ENCODE assay signal across 18 cellular contexts in genomic region chr3:52401551-52401950, GRCh38. TPM values are rescaled to one million over a fixed set of nuclear protein-coding genes. Genes with fewer than 3 reads are reported as not detected.
"Had no signal": no experiment of that assay in that cellular context is flagged by ENCODE, and none has a peak within 500 bp of the region (broad histone marks: within the 10 kb centered on the region; RNA-seq: fewer than 3 reads in every experiment).

No MANE protein-coding gene starts in this region.

- H3K27ac Mint-ChIP-seq: activated CD4-positive, alpha-beta memory T cell treated with anti-CD3 and anti-CD28 coated beads, Interleukin-2, amount 10 ng/mL, durations not matched to agents 7 days and 5 days; T-helper 1 cell treated with Interleukin-12 subunit alpha and Interleukin-12 subunit beta and Interleukin-4 antibody, amounts not matched to agents 30 μg/mL and 1 μg/mL, for 36 hours; WTC11 had no signal

- H3K9me3 ChIP-seq: transverse colon had no signal

- H3K27me3 ChIP-seq: transverse colon had no signal

- ATAC-seq: effector memory CD8-positive, alpha-beta T cell; WTC11 had no signal

- DNase-seq: activated CD4-positive, alpha-beta memory T cell treated with anti-CD3 and anti-CD28 coated beads, Interleukin-2, amount 10 ng/mL, durations not matched to agents 7 days and 5 days; activated CD4-positive, alpha-beta T cell treated with anti-CD3 and anti-CD28 coated beads for 4 hours; anterior cingulate cortex; cerebellar nuclear complex; dermis blood vessel endothelial cell; effector memory CD8-positive, alpha-beta T cell; foreskin melanocyte; immature natural killer cell; mammary epithelial cell; naive B cell; stimulated activated CD4-positive, alpha-beta T cell treated with anti-CD3 and anti-CD28 coated beads, Interleukin-15, amount 100 ng/mL, for 24 hours; stimulated activated CD4-positive, alpha-beta T cell treated with anti-CD3 and anti-CD28 coated beads, Interleukin-4, amount 100 ng/mL, for 1 hour; stimulated activated naive CD4-positive, alpha-beta T cell treated with Interleukin-2 at 50 U/mL for 16 hours; substantia nigra; transverse colon had no signal

- H3K4me1 Mint-ChIP-seq: activated CD4-positive, alpha-beta memory T cell treated with anti-CD3 and anti-CD28 coated beads, Interleukin-2, amount 10 ng/mL, durations not matched to agents 7 days and 5 days; naive B cell; WTC11 had no signal

- H3K4me1 ChIP-seq: parathyroid adenoma had no signal

- H3K4me3 Mint-ChIP-seq: activated CD4-positive, alpha-beta memory T cell treated with anti-CD3 and anti-CD28 coated beads, Interleukin-2, amount 10 ng/mL, durations not matched to agents 7 days and 5 days; effector memory CD8-positive, alpha-beta T cell; immature natural killer cell; naive B cell; T-helper 1 cell treated with Interleukin-12 subunit alpha and Interleukin-12 subunit beta and Interleukin-4 antibody, amounts not matched to agents 30 μg/mL and 1 μg/mL, for 36 hours; WTC11 had no signal

- H3K4me3 ChIP-seq: transverse colon had no signal

- H3K9me3 Mint-ChIP-seq: activated CD4-positive, alpha-beta memory T cell treated with anti-CD3 and anti-CD28 coated beads, Interleukin-2, amount 10 ng/mL, durations not matched to agents 7 days and 5 days; effector memory CD8-positive, alpha-beta T cell; immature natural killer cell; naive B cell; T-helper 1 cell treated with Interleukin-12 subunit alpha and Interleukin-12 subunit beta and Interleukin-4 antibody, amounts not matched to agents 30 μg/mL and 1 μg/mL, for 36 hours; WTC11 had no signal

- H3K27me3 Mint-ChIP-seq: activated CD4-positive, alpha-beta memory T cell treated with anti-CD3 and anti-CD28 coated beads, Interleukin-2, amount 10 ng/mL, durations not matched to agents 7 days and 5 days; effector memory CD8-positive, alpha-beta T cell; naive B cell had no signal

- H3K27ac ChIP-seq: parathyroid adenoma, transverse colon had no signal

RNA-seq across cellular contexts. Expression of gene SEMA3G, which starts 43.4 kb away (rescaled TPM):
- polyA plus RNA-seq: immature natural killer cell had no signal

RNA-seq across cellular contexts. Expression of gene TNNC1, which starts 52.3 kb away (rescaled TPM):
- total RNA-seq: dermis blood vessel endothelial cell had no signal
- polyA plus RNA-seq: immature natural killer cell had no signal
